Comparison of ENCODE assay signal across 1 cellular context in genomic region chr9:73154760-73155159, GRCh38.
TF ChIP-seq lines count a peak whose summit lies in the region.

No MANE protein-coding gene starts in this region.

TF ChIP-seq in K562, 482 proteins besides CTCF, POLR2A, EP300 and RAD21 (continued from another document):
- no peak for TF ChIP-seq MAX (CRISPR knock-in tag; IDR thresholded peaks at IDR 0.05)
- no peak for TF ChIP-seq ZBTB17 (CRISPR knock-in tag; IDR thresholded peaks at IDR 0.05)
- no peak for TF ChIP-seq CTBP1 (IDR thresholded peaks at IDR 0.05; ENCODE audit: borderline replicate concordance)
- no peak for TF ChIP-seq ZNF75A (CRISPR knock-in tag; IDR thresholded peaks at IDR 0.05)
- TF ChIP-seq KDM4B (IDR thresholded peaks at IDR 0.05; ENCODE audit: borderline replicate concordance in 2 of 2, low read depth in 1 of 2) = no peak
- TF ChIP-seq, protein P1, sequence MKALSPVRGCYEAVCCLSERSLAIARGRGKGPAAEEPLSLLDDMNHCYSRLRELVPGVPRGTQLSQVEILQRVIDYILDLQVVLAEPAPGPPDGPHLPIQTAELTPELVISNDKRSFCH (CRISPR knock-in tag; IDR thresholded peaks at IDR 0.05) = no peak
- TF ChIP-seq, protein P1 (tag; IDR thresholded peaks at IDR 0.05) = no peak
- TF ChIP-seq TAF15 (IDR thresholded peaks at IDR 0.05; ENCODE audit: low read depth, low read length) = no peak
- no peak for TF ChIP-seq CBX2 (IDR thresholded peaks at IDR 0.05; ENCODE audit: insufficient read depth, low read length, poor library complexity, severe bottlenecking)
- no peak for TF ChIP-seq ZNF639 (CRISPR knock-in tag; conservative IDR thresholded peaks at IDR 0.05 in 1 of 2, IDR thresholded peaks at IDR 0.05 in 1 of 2)
- TF ChIP-seq ZKSCAN8 (CRISPR knock-in tag; IDR thresholded peaks at IDR 0.05) = no peak
- no peak for TF ChIP-seq KLF10 (CRISPR knock-in tag; IDR thresholded peaks at IDR 0.05)
